Comparison of ENCODE assay signal across 9 cellular contexts in genomic region chr5:64690417-64691151, GRCh38. TPM values are rescaled to one million over a fixed set of nuclear protein-coding genes. Genes with fewer than 3 reads are reported as not detected.
DNase-seq lines count a peak whose midpoint lies in the region; ATAC-seq, FAIRE-seq and TF ChIP-seq lines count a peak whose summit lies in the region.
"Had no signal": no experiment of that assay in that cellular context is flagged by ENCODE, and none has a peak within 500 bp of the region (broad histone marks: within the 10 kb centered on the region; RNA-seq: fewer than 3 reads in every experiment).

Gene SHISAL2B, plus strand, starts transcription at chr5:64690503. Its CDS starts 121 bp downstream, at chr5:64690624.

- no peak within 1 kb of the TSS for H3K27ac Mint-ChIP-seq in activated T-helper 1 cell treated with anti-CD3 and anti-CD28 coated beads, Interleukin-12 subunit alpha, Interleukin-12 subunit beta, Interleukin-2, Interleukin-4 antibody, amounts not matched to agents 30 ng/mL and 10 ng/mL and 1 ng/mL, durations not matched to agents 14 hours and 24 hours and 36 hours
- no peak within 1 kb of the TSS for H3K27ac Mint-ChIP-seq in stimulated activated naive CD8-positive, alpha-beta T cell treated with anti-CD3 and anti-CD28 coated beads, Interleukin-15, amount 100 ng/mL, for 72 hours

- FAIRE-seq in HTR-8/SVneo (lab: Jason Lieb, UNC), result peak; percentile 51
- FAIRE-seq: frontal cortex had no signal

- peak within 1 kb of the TSS; percentile 27 for H3K4me3 Mint-ChIP-seq in activated T-helper 1 cell treated with anti-CD3 and anti-CD28 coated beads, Interleukin-12 subunit alpha, Interleukin-12 subunit beta, Interleukin-2, Interleukin-4 antibody, amounts not matched to agents 30 ng/mL and 10 ng/mL and 1 ng/mL, durations not matched to agents 14 hours and 24 hours and 36 hours
- peak within 1 kb of the TSS; percentile 75 to 77 for H3K4me3 Mint-ChIP-seq in stimulated activated naive CD8-positive, alpha-beta T cell treated with anti-CD3 and anti-CD28 coated beads, Interleukin-15, amount 100 ng/mL, for 72 hours

- no peak for TF ChIP-seq CTCF in omental fat pad (IDR thresholded peaks at IDR 0.05)

- H3K36me3 Mint-ChIP-seq in activated T-helper 1 cell treated with anti-CD3 and anti-CD28 coated beads, Interleukin-12 subunit alpha, Interleukin-12 subunit beta, Interleukin-2, Interleukin-4 antibody, amounts not matched to agents 30 ng/mL and 10 ng/mL and 1 ng/mL, durations not matched to agents 14 hours and 24 hours and 36 hours (ENCODE audit: low read depth), result no peaks in the 10 kb centered on the region

- ATAC-seq in stimulated activated naive CD8-positive, alpha-beta T cell treated with anti-CD3 and anti-CD28 coated beads, Interleukin-15, amount 100 ng/mL, for 72 hours, result peak; percentile 57
- no peak for ATAC-seq in omental fat pad (ENCODE audit: low FRiP score)

- intact Hi-C loops in activated T-helper 1 cell treated with anti-CD3 and anti-CD28 coated beads, Interleukin-12 subunit alpha, Interleukin-12 subunit beta, Interleukin-2, Interleukin-4 antibody, amounts not matched to agents 30 ng/mL and 10 ng/mL and 1 ng/mL, durations not matched to agents 14 hours and 24 hours and 36 hours (cut with micrococcal nuclease), result no loop called here

- peak within 1 kb of the TSS; percentile 51 for H3K4me3 ChIP-seq in iPS-11a (ENCODE audit: low read depth, low read length)

- peak; percentile 53 for DNase-seq in DMS 273 treated with DMSO at 0.1 percent for 48 hours (lab: John Stamatoyannopoulos, UW)
- peak; percentile 33 for DNase-seq in HTR-8/SVneo (ENCODE audit: insufficient read length, low spot score)
- DNase-seq in activated T-helper 1 cell treated with anti-CD3 and anti-CD28 coated beads, Interleukin-12 subunit alpha, Interleukin-12 subunit beta, Interleukin-2, Interleukin-4 antibody, amounts not matched to agents 30 ng/mL and 10 ng/mL and 1 ng/mL, durations not matched to agents 14 hours and 24 hours and 36 hours (ENCODE audit: low spot score), result no peak
- DNase-seq in stimulated activated naive CD8-positive, alpha-beta T cell treated with anti-CD3 and anti-CD28 coated beads, Interleukin-15, amount 100 ng/mL, for 72 hours, result no peak
- no peak for DNase-seq in NK-92 (lab: John Stamatoyannopoulos, UW; ENCODE audit: unreplicated experiment)
- no peak for DNase-seq in omental fat pad (ENCODE audit: low spot score)
- DNase-seq in SHP77 treated with DMSO at 0.1 percent for 48 hours (lab: John Stamatoyannopoulos, UW), result no peak

- peaks cover 6% of the 10 kb centered on the region for H3K4me1 Mint-ChIP-seq in activated T-helper 1 cell treated with anti-CD3 and anti-CD28 coated beads, Interleukin-12 subunit alpha, Interleukin-12 subunit beta, Interleukin-2, Interleukin-4 antibody, amounts not matched to agents 30 ng/mL and 10 ng/mL and 1 ng/mL, durations not matched to agents 14 hours and 24 hours and 36 hours (ENCODE audit: low read depth)
- H3K4me1 Mint-ChIP-seq in stimulated activated naive CD8-positive, alpha-beta T cell treated with anti-CD3 and anti-CD28 coated beads, Interleukin-15, amount 100 ng/mL, for 72 hours, result peaks cover 9% of the 10 kb centered on the region

- peaks cover 50% of the 10 kb centered on the region for H3K27me3 Mint-ChIP-seq in activated T-helper 1 cell treated with anti-CD3 and anti-CD28 coated beads, Interleukin-12 subunit alpha, Interleukin-12 subunit beta, Interleukin-2, Interleukin-4 antibody, amounts not matched to agents 30 ng/mL and 10 ng/mL and 1 ng/mL, durations not matched to agents 14 hours and 24 hours and 36 hours (ENCODE audit: insufficient read depth)
- peaks cover 74% of the 10 kb centered on the region for H3K27me3 Mint-ChIP-seq in stimulated activated naive CD8-positive, alpha-beta T cell treated with anti-CD3 and anti-CD28 coated beads, Interleukin-15, amount 100 ng/mL, for 72 hours

- H3K9me3 Mint-ChIP-seq in activated T-helper 1 cell treated with anti-CD3 and anti-CD28 coated beads, Interleukin-12 subunit alpha, Interleukin-12 subunit beta, Interleukin-2, Interleukin-4 antibody, amounts not matched to agents 30 ng/mL and 10 ng/mL and 1 ng/mL, durations not matched to agents 14 hours and 24 hours and 36 hours, result no peaks in the 10 kb centered on the region
- H3K9me3 Mint-ChIP-seq in stimulated activated naive CD8-positive, alpha-beta T cell treated with anti-CD3 and anti-CD28 coated beads, Interleukin-15, amount 100 ng/mL, for 72 hours, result no peaks in the 10 kb centered on the region

RNA-seq across cellular contexts. Expression of gene SHISAL2B, which starts in this region (rescaled TPM):
- total RNA-seq in activated T-helper 1 cell treated with anti-CD3 and anti-CD28 coated beads, Interleukin-12 subunit alpha, Interleukin-12 subunit beta, Interleukin-2, Interleukin-4 antibody, amounts not matched to agents 30 ng/mL and 10 ng/mL and 1 ng/mL, durations not matched to agents 14 hours and 24 hours and 36 hours, result not detected in 2 replicates
- total RNA-seq in omental fat pad, result 1 to 10 TPM in 1 of 4 donors, under 1 TPM in 1, not detected in 2; 0.69 to 2.1 TPM
- total RNA-seq: frontal cortex had no signal

Comparison
In these comparisons a context has a peak if more than half of its experiments do, and no peak if none do; other contexts are left out.
1. DNase-seq: peak in DMS 273 treated with DMSO at 0.1 percent for 48 hours (single experiment) and HTR-8/SVneo (single experiment); none in activated T-helper 1 cell treated with anti-CD3 and anti-CD28 coated beads, Interleukin-12 subunit alpha, Interleukin-12 subunit beta, Interleukin-2, Interleukin-4 antibody, amounts not matched to agents 30 ng/mL and 10 ng/mL and 1 ng/mL, durations not matched to agents 14 hours and 24 hours and 36 hours (single experiment), stimulated activated naive CD8-positive, alpha-beta T cell treated with anti-CD3 and anti-CD28 coated beads, Interleukin-15, amount 100 ng/mL, for 72 hours (0 of 2), NK-92 (single experiment), omental fat pad (single experiment) and SHP77 treated with DMSO at 0.1 percent for 48 hours (single experiment).